8 cellular contexts compared by ENCODE assay signal in genomic region chr5:171470420-171470819, GRCh38.
"Had no signal": no experiment of that assay in that cellular context is flagged by ENCODE, and none has a peak within 500 bp of the region (broad histone marks: within the 10 kb centered on the region; RNA-seq: fewer than 3 reads in every experiment).

No MANE protein-coding gene starts in this region.

- FAIRE-seq: G401.6, GM12878, GM12891, GM12892, GM18507, GM19239 had no signal

- DNase-seq: GDM1, GF-D8 had no signal

- ATAC-seq: GM12878 had no signal

- H3K4me3 ChIP-seq: GM12878 had no signal
